ENCODE assay signal across 22 cellular contexts in the genomic region with DNA sequence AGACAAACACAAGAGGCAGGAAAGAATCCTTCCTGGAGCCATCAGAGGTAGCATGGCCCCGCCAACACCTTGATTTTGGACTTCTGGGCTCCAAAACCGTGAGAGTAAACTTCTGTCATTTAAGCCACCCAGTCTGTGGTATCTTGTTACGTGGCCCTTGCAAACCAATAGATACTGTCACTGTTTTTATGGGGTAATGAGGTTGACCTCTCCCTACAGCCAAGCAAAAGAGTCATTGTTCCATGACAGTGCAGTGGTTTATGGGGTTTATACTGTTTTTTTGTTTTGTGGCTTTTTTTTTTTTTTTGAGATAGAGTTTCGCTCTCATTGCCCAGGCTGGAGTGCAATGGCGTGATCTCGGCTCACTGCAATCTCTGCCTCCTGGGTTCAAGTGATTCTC. TPM values are rescaled to one million over a fixed set of nuclear protein-coding genes. Genes with fewer than 3 reads are reported as not detected.
DNase-seq lines count a peak whose midpoint lies in the region; ATAC-seq and TF ChIP-seq lines count a peak whose summit lies in the region.
"Had no signal": no experiment of that assay in that cellular context is flagged by ENCODE, and none has a peak within 500 bp of the region (broad histone marks: within the 10 kb centered on the region; RNA-seq: fewer than 3 reads in every experiment).

No MANE protein-coding gene starts in this region.

- H3K4me3 ChIP-seq in GM12865 (ENCODE audit: low read depth, low read length) (no peak overlapping the region), PC-3 (ENCODE audit: low read length) (no peak overlapping the region), adrenal gland (no peak overlapping the region)
- no peak overlapping the region for H3K4me3 ChIP-seq in naive thymus-derived CD4-positive, alpha-beta T cell (ENCODE audit: low read length)
- H3K4me3 ChIP-seq: BLaER1 treated with 17β-estradiol and CSF1 and Interleukin-3, amounts not matched to agents 10 nM and 100 nM; heart left ventricle had no signal

- no peaks in the 10 kb centered on the region for H4K20me1 ChIP-seq in PC-3 (ENCODE audit: low read length)

- H3K36me3 ChIP-seq in PC-3 (ENCODE audit: low read depth, low read length) (no peaks in the 10 kb centered on the region), adrenal gland (replicated peaks in 1 of 2) (no peaks in the 10 kb centered on the region)
- H3K36me3 ChIP-seq in naive thymus-derived CD4-positive, alpha-beta T cell (ENCODE audit: control insufficient read depth in 2 of 3, insufficient read depth in 3 of 3, low read length in 3 of 3) = no peaks in the 10 kb centered on the region
- H3K36me3 ChIP-seq: BLaER1 treated with 17β-estradiol and CSF1 and Interleukin-3, amounts not matched to agents 10 nM and 100 nM; heart left ventricle had no signal

- BruUV-seq in PC-3 (replicated peaks; lab: Mats Ljungman, UMichigan) = no TSS peak

- H3K79me2 ChIP-seq in PC-3 (ENCODE audit: low read length) = peaks cover 75% of the 10 kb centered on the region

- H3K9me3 Mint-ChIP-seq in naive thymus-derived CD4-positive, alpha-beta T cell = no peaks in the 10 kb centered on the region
- H3K9me3 Mint-ChIP-seq: brain had no signal

- H3K36me3 Mint-ChIP-seq in naive thymus-derived CD4-positive, alpha-beta T cell = no peaks in the 10 kb centered on the region

- H3K27ac ChIP-seq in PC-3 (ENCODE audit: low read length) = peak overlapping the region; percentile 87
- no peak overlapping the region for H3K27ac ChIP-seq in naive thymus-derived CD4-positive, alpha-beta T cell (ENCODE audit: low read depth, low read length)
- H3K27ac ChIP-seq in adrenal gland = no peak overlapping the region
- H3K27ac ChIP-seq: BLaER1 treated with 17β-estradiol and CSF1 and Interleukin-3, amounts not matched to agents 10 nM and 100 nM; heart left ventricle had no signal

- H3F3A ChIP-seq in PC-3 (ENCODE audit: low read length, unreplicated experiment) = no peaks in the 10 kb centered on the region

- POLR2A ChIA-PET in PC-3 (lab: Charles Lee; ENCODE audit: unreplicated experiment) = no interaction called here
- POLR2A ChIA-PET in naive thymus-derived CD4-positive, alpha-beta T cell (lab: Charles Lee) = no interaction called here

- peaks cover 0 to 2% (median 0%) of the 10 kb centered on the region in 7 donors for H3K4me1 Mint-ChIP-seq in naive thymus-derived CD4-positive, alpha-beta T cell

- H3K9ac ChIP-seq in PC-3 (ENCODE audit: low read length) = peak overlapping the region; percentile 61
- H3K9ac ChIP-seq: BLaER1 treated with 17β-estradiol and CSF1 and Interleukin-3, amounts not matched to agents 10 nM and 100 nM; SK-N-SH had no signal

- H3K27me3 Mint-ChIP-seq in naive thymus-derived CD4-positive, alpha-beta T cell = peaks cover 0 to 19% (median 11%) of the 10 kb centered on the region in 5 donors
- H3K27me3 Mint-ChIP-seq: brain had no signal

- H3K9me3 ChIP-seq in PC-3 (ENCODE audit: low read length) (no peaks in the 10 kb centered on the region), adrenal gland (replicated peaks in 1 of 3) (no peaks in the 10 kb centered on the region)
- no peaks in the 10 kb centered on the region for H3K9me3 ChIP-seq in naive thymus-derived CD4-positive, alpha-beta T cell (ENCODE audit: control insufficient read depth in 2 of 3, low read length in 3 of 3)
- H3K9me3 ChIP-seq: BLaER1 treated with 17β-estradiol and CSF1 and Interleukin-3, amounts not matched to agents 10 nM and 100 nM; heart left ventricle; SK-N-SH had no signal

- CTCF ChIA-PET in PC-3 (lab: Charles Lee) = no interaction called here
- CTCF ChIA-PET in naive thymus-derived CD4-positive, alpha-beta T cell (lab: Charles Lee) = no interaction called here

- H3K9me2 ChIP-seq in PC-3 (replicated peaks; ENCODE audit: low read length) = no peaks in the 10 kb centered on the region
- H3K9me2 ChIP-seq: SK-N-SH had no signal

- H3K4me2 ChIP-seq in PC-3 (ENCODE audit: low read length) = 0 out of 2 replicates have a peak overlapping the region, but pooled peaks have one; percentile 26
- H3K4me2 ChIP-seq: SK-N-SH had no signal

- no peak for TF ChIP-seq POLR2A in adrenal gland (IDR thresholded peaks at IDR 0.05)

- peaks cover 9% of the 10 kb centered on the region for H3K4me1 ChIP-seq in PC-3 (ENCODE audit: insufficient read depth, low read length)
- no peaks in the 10 kb centered on the region for H3K4me1 ChIP-seq in naive thymus-derived CD4-positive, alpha-beta T cell (ENCODE audit: control insufficient read depth in 2 of 2, insufficient read depth in 2 of 2, low read length in 2 of 2)
- H3K4me1 ChIP-seq in adrenal gland (replicated peaks in 1 of 2) = peaks cover 0 to 7% of the 10 kb centered on the region in 2 donors
- H3K4me1 ChIP-seq: heart left ventricle had no signal

- DNase-seq in GM12865 (ENCODE audit: low read depth) (peak; percentile 58), PC-3 (peak; percentile 59), adrenal gland (no peak), occipital lobe (lab: John Stamatoyannopoulos, UW) (no peak)
- no peak for DNase-seq in naive thymus-derived CD4-positive, alpha-beta T cell
- no peak for DNase-seq in activated effector memory CD4-positive, alpha-beta T cell treated with Interleukin-2 at 50 U/mL for 16 hours
- DNase-seq: activated CD4-positive, alpha-beta T cell treated with anti-CD3 and anti-CD28 coated beads for 4 hours; Calu3; DND-41; heart left ventricle; Karpas-422; NCI-H1092 treated with DMSO at 0.1 percent for 48 hours; NCI-H1930; NCI-H69; retina; SK-N-SH; small intestine; stimulated activated CD4-positive, alpha-beta T cell treated with anti-CD3 and anti-CD28 coated beads, Interleukin-1b, Interleukin-23, amount 100 ng/mL, for 48 hours had no signal

- intact Hi-C loops in PC-3 (cut with micrococcal nuclease) = no loop called here
- intact Hi-C loops in naive thymus-derived CD4-positive, alpha-beta T cell (cut with micrococcal nuclease) = no loop called here
- intact Hi-C loops in adrenal gland (cut with DNase I) = no loop called here

- TF ChIP-seq CTCF in GM12865 (IDR thresholded peaks at IDR 0.05; ENCODE audit: insufficient read depth, low read depth, low read length, missing control alignments) (no peak), PC-3 (conservative IDR thresholded peaks at IDR 0.05; ENCODE audit: low read depth, low read length) (no peak), adrenal gland (IDR thresholded peaks at IDR 0.05) (no peak)

- 92 to 97% (median 94%) methylated on average over 6 of the region's 6 CpGs for WGBS in adrenal gland, 4 donors

- H3K27ac Mint-ChIP-seq in naive thymus-derived CD4-positive, alpha-beta T cell = no peak overlapping the region
- H3K27ac Mint-ChIP-seq: brain had no signal

- H3K4me3 Mint-ChIP-seq in naive thymus-derived CD4-positive, alpha-beta T cell = no peak overlapping the region
- H3K4me3 Mint-ChIP-seq: brain had no signal

- H3K27me3 ChIP-seq in PC-3 (ENCODE audit: low read length) = no peaks in the 10 kb centered on the region
- H3K27me3 ChIP-seq in naive thymus-derived CD4-positive, alpha-beta T cell (ENCODE audit: control insufficient read depth in 2 of 2, insufficient read depth in 2 of 2, low read length in 2 of 2) = no peaks in the 10 kb centered on the region
- H3K27me3 ChIP-seq in adrenal gland = no peaks in the 10 kb centered on the region
- H3K27me3 ChIP-seq: BLaER1 treated with 17β-estradiol and CSF1 and Interleukin-3, amounts not matched to agents 10 nM and 100 nM had no signal

- no peak overlapping the region for H2AFZ ChIP-seq in PC-3 (ENCODE audit: low read length)

- ATAC-seq in HG02759 (IDR thresholded peaks at IDR 0.05; ENCODE audit: unreplicated experiment) (peak; percentile 45), PC-3 (peak; percentile 64; the same call in 1 of the 2 replicates)
- ATAC-seq in naive thymus-derived CD4-positive, alpha-beta T cell = peak; percentile 48
- ATAC-seq: HCT116, heart left ventricle had no signal

RNA-seq across cellular contexts. Expression of a gene that starts 32.8 kb away (rescaled TPM):
- 7.5 and 8.2 TPM in 2 replicates for total RNA-seq in PC-3 (2014; rRNA removed)
- under 1 TPM in 4 of 5 experiments, not detected in 1; 0.16 to 0.56 (median 0.25) TPM for total RNA-seq in naive thymus-derived CD4-positive, alpha-beta T cell
- polyA plus RNA-seq in naive thymus-derived CD4-positive, alpha-beta T cell = not detected
- 1 to 10 TPM; 1.8 to 7.6 (median 3.7) TPM for total RNA-seq in adrenal gland
- polyA plus RNA-seq in adrenal gland = 1 to 10 TPM; 1.3 to 4.0 (median 1.7) TPM
- 28.4 TPM for total RNA-seq in occipital lobe

Comparison
In these comparisons a context has a peak if more than half of its experiments do, and no peak if none do; other contexts are left out.
1. DNase-seq: peak in GM12865 (single experiment) and PC-3 (single experiment); none in naive thymus-derived CD4-positive, alpha-beta T cell (0 of 9), activated effector memory CD4-positive, alpha-beta T cell treated with Interleukin-2 at 50 U/mL for 16 hours (single experiment), adrenal gland (0 of 7) and occipital lobe (single experiment).
2. Peak in every context shown above with its lines, with median percentiles within 50 percentile points of each other: ATAC-seq.